ENCODE assay signal across 8 cellular contexts in genomic region chr15:76866716-76867321, GRCh38. TPM values are rescaled to one million over a fixed set of nuclear protein-coding genes. Genes with fewer than 3 reads are reported as not detected.
A peak's percentile ranks its signal among the peaks of the same experiment; 100 is the strongest.
DNase-seq lines count a peak whose midpoint lies in the region; ATAC-seq and TF ChIP-seq lines count a peak whose summit lies in the region.

No MANE protein-coding gene starts in this region.

- no peaks in the 10 kb centered on the region for H4K20me1 ChIP-seq in GM23248 (ENCODE audit: insufficient read depth)

- H3K27ac ChIP-seq in GM23248: no peak overlapping the region
- no peak overlapping the region for H3K27ac ChIP-seq in foreskin keratinocyte
- no peak overlapping the region for H3K27ac ChIP-seq in skeletal muscle tissue (ENCODE audit: low read depth, low read length)
- no peak overlapping the region for H3K27ac ChIP-seq in coronary artery

- H3K9ac ChIP-seq in GM23248: no peak overlapping the region
- H3K9ac ChIP-seq in skeletal muscle tissue (ENCODE audit: low read depth in 1 of 3, low read length in 3 of 3): peak overlapping the region in 2 of 3 donors; percentile 15 to 36

- H2AFZ ChIP-seq in GM23248: no peak overlapping the region

- H3K27me3 ChIP-seq in GM23248 (replicated peaks; ENCODE audit: insufficient read depth): no peaks in the 10 kb centered on the region
- no peaks in the 10 kb centered on the region for H3K27me3 ChIP-seq in foreskin keratinocyte
- no peaks in the 10 kb centered on the region for H3K27me3 ChIP-seq in skeletal muscle tissue (ENCODE audit: control insufficient read depth in 3 of 3, insufficient read depth in 3 of 3, low read length in 3 of 3)

- in situ Hi-C loops in GM23248 (cut with MboI): no loop called here

- no peaks in the 10 kb centered on the region for H3K79me2 ChIP-seq in GM23248 (ENCODE audit: insufficient read depth)

- ATAC-seq in foreskin keratinocyte: no peak

- DNase-seq in AG20443 (ENCODE audit: low spot score) (peak; percentile 37), GM23248 (peak; percentile 63), RPMI8226 (peak; percentile 42), foreskin keratinocyte (peak; percentile 2 to 16), coronary artery (ENCODE audit: low spot score) (no peak), retina (no peak), 8988T (no peak)

- H3F3A ChIP-seq in GM23248 (ENCODE audit: insufficient read depth): no peaks in the 10 kb centered on the region

- H3K36me3 ChIP-seq in GM23248 (ENCODE audit: low read depth): no peaks in the 10 kb centered on the region
- no peaks in the 10 kb centered on the region for H3K36me3 ChIP-seq in skeletal muscle tissue (ENCODE audit: control insufficient read depth in 3 of 3, insufficient read depth in 3 of 3, low read length in 3 of 3)

- no peaks in the 10 kb centered on the region for H3K4me1 ChIP-seq in GM23248 (ENCODE audit: insufficient read depth)
- no peaks in the 10 kb centered on the region for H3K4me1 ChIP-seq in foreskin keratinocyte
- peaks cover 6 to 8% (median 7%) of the 10 kb centered on the region in 3 donors for H3K4me1 ChIP-seq in skeletal muscle tissue (ENCODE audit: control insufficient read depth in 3 of 3, insufficient read depth in 3 of 3, low read length in 3 of 3)

- no peaks in the 10 kb centered on the region for H3K9me2 ChIP-seq in GM23248 (ENCODE audit: insufficient read depth)

- H3K9me3 ChIP-seq in GM23248 (ENCODE audit: low read depth) (no peaks in the 10 kb centered on the region), skeletal muscle tissue (ENCODE audit: control insufficient read depth in 3 of 3, low read length in 3 of 3) (no peaks in the 10 kb centered on the region)

- TF ChIP-seq CTCF in foreskin keratinocyte (conservative IDR thresholded peaks at IDR 0.05): peak; percentile 66
- TF ChIP-seq CTCF in coronary artery (IDR thresholded peaks at IDR 0.05): no peak

- no peak overlapping the region for H3K4me2 ChIP-seq in GM23248 (ENCODE audit: unreplicated experiment)

- H3K4me3 ChIP-seq in GM23248 (no peak overlapping the region), skeletal muscle tissue (ENCODE audit: low read length in 3 of 3) (no peak overlapping the region), coronary artery (no peak overlapping the region)

RNA-seq across cellular contexts. Expression of gene SCAPER, which starts 38.3 kb away (rescaled TPM):
- total RNA-seq in GM23248 (2014; rRNA removed; shearing (Covaris generic)): 5.9 and 10.4 TPM in 2 replicates
- polyA plus RNA-seq in GM23248 (2016; fragmentation: Nextera tagmentation; extraction: Ambion mirVana): 5.5 and 7.8 TPM in 2 replicates
- total RNA-seq in foreskin keratinocyte: 5.4 and 6.7 TPM in 2 replicates
- polyA plus RNA-seq in foreskin keratinocyte: 2.9 and 3.5 TPM in 2 replicates
- total RNA-seq in skeletal muscle tissue: 56.9 TPM

Comparison
In these comparisons a context has a peak if more than half of its experiments do, and no peak if none do; other contexts are left out.
1. DNase-seq: peak in AG20443 (single experiment), GM23248 (single experiment), RPMI8226 (single experiment) and foreskin keratinocyte (2 of 2); none in coronary artery (single experiment), retina (single experiment) and 8988T (single experiment).